ENCODE assay signal across 10 cellular contexts in genomic region chr1:184002071-184002470, GRCh38. TPM values are rescaled to one million over a fixed set of nuclear protein-coding genes. Genes with fewer than 3 reads are reported as not detected.
DNase-seq lines count a peak whose midpoint lies in the region; ATAC-seq, FAIRE-seq and TF ChIP-seq lines count a peak whose summit lies in the region.
"Had no signal": no experiment of that assay in that cellular context is flagged by ENCODE, and none has a peak within 500 bp of the region (broad histone marks: within the 10 kb centered on the region; RNA-seq: fewer than 3 reads in every experiment).

No MANE protein-coding gene starts in this region.

- H3K4me3 Mint-ChIP-seq in T-cell, result no peak overlapping the region
- H3K4me3 Mint-ChIP-seq: activated naive CD8-positive, alpha-beta T cell treated with anti-CD3 and anti-CD28 coated beads, Interleukin-2, amount 10 ng/mL, durations not matched to agents 7 days and 5 days had no signal

- CTCF ChIA-PET in T-cell (lab: Charles Lee), result no interaction called here

- H3K36me3 Mint-ChIP-seq in T-cell, result no peaks in the 10 kb centered on the region
- H3K36me3 Mint-ChIP-seq: activated naive CD8-positive, alpha-beta T cell treated with anti-CD3 and anti-CD28 coated beads, Interleukin-2, amount 10 ng/mL, durations not matched to agents 7 days and 5 days had no signal

- peaks cover 0 to 11% (median 9%) of the 10 kb centered on the region in 3 donors for H3K4me1 ChIP-seq in pancreas

- H3K4me3 ChIP-seq in fibroblast of the aortic adventitia (ENCODE audit: low read depth, low read length), result no peak overlapping the region
- H3K4me3 ChIP-seq in pancreas, result no peak overlapping the region

- POLR2A ChIA-PET in T-cell (lab: Charles Lee), result no interaction called here

- DNase-seq in GM04503 (ENCODE audit: low read depth) (peak; percentile 81), SK-MEL-5 (ENCODE audit: low read depth, low spot score) (peak; percentile 94), fibroblast of the aortic adventitia (ENCODE audit: low read depth) (peak; percentile 91), pancreas (peak in 4 of 6 donors; percentile 27 to 59 (median 40)), T-cell (no peak), NCI-H748 (lab: John Stamatoyannopoulos, UW; ENCODE audit: unreplicated experiment) (no peak)
- DNase-seq in activated effector memory CD4-positive, alpha-beta T cell treated with Interleukin-2 at 50 U/mL for 16 hours, result no peak
- DNase-seq: activated naive CD8-positive, alpha-beta T cell treated with anti-CD3 and anti-CD28 coated beads, Interleukin-2, amount 10 ng/mL, durations not matched to agents 7 days and 5 days; NCI-H1436 had no signal

- no peaks in the 10 kb centered on the region for H3K9me3 Mint-ChIP-seq in T-cell
- H3K9me3 Mint-ChIP-seq: activated naive CD8-positive, alpha-beta T cell treated with anti-CD3 and anti-CD28 coated beads, Interleukin-2, amount 10 ng/mL, durations not matched to agents 7 days and 5 days had no signal

- peak; percentile 93 to 98 (median 96) for ATAC-seq in pancreas
- no peak for ATAC-seq in HG02852 (IDR thresholded peaks at IDR 0.05; ENCODE audit: unreplicated experiment)
- ATAC-seq in T-cell (replicated peaks in 1 of 4), result no peak

- in situ Hi-C loops in SK-MEL-5 (cut with HindIII; ENCODE audit: low pct_unique_long_range_greater_than_20kb, low sequenced_read_pairs), result no loop called here

- peak overlapping the region in 2 of 4 donors; percentile 25 to 41 for H3K27ac ChIP-seq in pancreas

- no peak for FAIRE-seq in pancreas (lab: Jason Lieb, UNC)

- H3K9me3 ChIP-seq in pancreas, result no peaks in the 10 kb centered on the region

- TF ChIP-seq CTCF in fibroblast of the aortic adventitia (IDR thresholded peaks at IDR 0.05; ENCODE audit: insufficient read depth, low read length), result no peak
- no peak for TF ChIP-seq CTCF in pancreas (IDR thresholded peaks at IDR 0.05)

- H3K27me3 Mint-ChIP-seq in T-cell, result peaks cover 0 to 3% of the 10 kb centered on the region in 2 donors

- intact Hi-C loops in pancreas (cut with DNase I), result no loop called here

- no peak overlapping the region for H3K27ac Mint-ChIP-seq in T-cell
- H3K27ac Mint-ChIP-seq: activated naive CD8-positive, alpha-beta T cell treated with anti-CD3 and anti-CD28 coated beads, Interleukin-2, amount 10 ng/mL, durations not matched to agents 7 days and 5 days had no signal

- 4 to 8% methylated on average over 2 of the region's 2 CpGs for WGBS in pancreas, 2 donors

- no peaks in the 10 kb centered on the region for H3K27me3 ChIP-seq in pancreas

- no peaks in the 10 kb centered on the region for H3K36me3 ChIP-seq in pancreas

- no peaks in the 10 kb centered on the region for H3K4me1 Mint-ChIP-seq in T-cell
- H3K4me1 Mint-ChIP-seq: activated naive CD8-positive, alpha-beta T cell treated with anti-CD3 and anti-CD28 coated beads, Interleukin-2, amount 10 ng/mL, durations not matched to agents 7 days and 5 days had no signal

RNA-seq across cellular contexts. Expression of gene COLGALT2, which starts 35.5 kb away (rescaled TPM):
- 11.7 and 12.2 TPM in 2 replicates for total RNA-seq in SK-MEL-5 (2014; rRNA removed; shearing (Covaris generic))
- polyA plus RNA-seq in SK-MEL-5 (2015; cell fraction: cytosol; rRNA removed), result 10.9 and 14.9 TPM in 2 replicates
- 25.5 and 30.1 TPM in 2 replicates for polyA plus RNA-seq in SK-MEL-5 (2015; cell fraction: nucleus; rRNA removed)
- total RNA-seq in fibroblast of the aortic adventitia (ENCODE audit: low replicate concordance) (1.1 and 3.6 TPM in 2 replicates), pancreas (1 to 10 TPM; 1.0 to 3.2 (median 1.6) TPM), T-cell (1 to 10 TPM in 3 of 5 donors, under 1 TPM in 2; 0.35 to 4.0 (median 1.1) TPM)
- polyA plus RNA-seq in pancreas, result 1 to 10 TPM; 1.3 to 3.2 TPM

RNA-seq across cellular contexts. Expression of gene TSEN15, which starts 49.5 kb away (rescaled TPM):
- total RNA-seq in SK-MEL-5 (2014; rRNA removed; shearing (Covaris generic)), result 80.9 and 83.2 TPM in 2 replicates
- 61.9 and 64.5 TPM in 2 replicates for polyA plus RNA-seq in SK-MEL-5 (2015; cell fraction: cytosol; rRNA removed)
- polyA plus RNA-seq in SK-MEL-5 (2015; cell fraction: nucleus; rRNA removed), result 95.3 and 99.9 TPM in 2 replicates
- total RNA-seq in fibroblast of the aortic adventitia (ENCODE audit: low replicate concordance), result 31.6 and 65.8 TPM in 2 replicates
- total RNA-seq in pancreas, result 10 to 100 TPM in 2 of 6 donors, 1 to 10 TPM in 4; 5.8 to 15.4 (median 9.8) TPM
- 10 to 100 TPM in 1 of 2 donors, 1 to 10 TPM in 1; 10.0 to 13.6 TPM for polyA plus RNA-seq in pancreas
- 10 to 100 TPM; 22.1 to 39.8 (median 35.4) TPM for total RNA-seq in T-cell

Comparison
In these comparisons a context has a peak if more than half of its experiments do, and no peak if none do; other contexts are left out.
1. DNase-seq: peak in GM04503 (single experiment), SK-MEL-5 (single experiment), fibroblast of the aortic adventitia (single experiment) and pancreas (4 of 6); none in activated effector memory CD4-positive, alpha-beta T cell treated with Interleukin-2 at 50 U/mL for 16 hours (single experiment), T-cell (0 of 34) and NCI-H748 (single experiment).
2. ATAC-seq: peak in pancreas (4 of 4); none in HG02852 (single experiment) and T-cell (0 of 4).